ENCODE assay signal across 35 cellular contexts in genomic region chr2:15606481-15607441, GRCh38. TPM values are rescaled to one million over a fixed set of nuclear protein-coding genes. Genes with fewer than 3 reads are reported as not detected.
DNase-seq lines count a peak whose midpoint lies in the region; TF ChIP-seq lines count a peak whose summit lies in the region.
"Had no signal": no experiment of that assay in that cellular context is flagged by ENCODE, and none has a peak within 500 bp of the region (broad histone marks: within the 10 kb centered on the region; RNA-seq: fewer than 3 reads in every experiment).

No MANE protein-coding gene starts in this region.

- H2AFZ ChIP-seq in OCI-LY7 (ENCODE audit: low read length) = no peak overlapping the region

- TSS peak; percentile 9 for BruUV-seq in OCI-LY7 (replicated peaks; lab: Mats Ljungman, UMichigan)

- CTCF ChIA-PET in OCI-LY7 (lab: Charles Lee; ENCODE audit: unreplicated experiment) = no interaction called here

- no peak overlapping the region for H3K27ac ChIP-seq in OCI-LY7 (ENCODE audit: low read depth, low read length, poor library complexity, severe bottlenecking)
- H3K27ac ChIP-seq: 22Rv1; A549; BLaER1; BLaER1 treated with 17β-estradiol and CSF1 and Interleukin-3, amounts not matched to agents 10 nM and 100 nM; C4-2B had no signal

- no peaks in the 10 kb centered on the region for H3K27me3 Mint-ChIP-seq in endothelial cell (ENCODE audit: unreplicated experiment)
- H3K27me3 Mint-ChIP-seq: B cell; CD4-positive, alpha-beta memory T cell; CD4-positive, alpha-beta T cell; CD4-positive, CD25-positive, alpha-beta regulatory T cell; CD8-positive, alpha-beta memory T cell had no signal

- no peaks in the 10 kb centered on the region for H3K9me3 ChIP-seq in OCI-LY7 (ENCODE audit: low read length)
- H3K9me3 ChIP-seq: A549, BE2C, Caco-2 had no signal

- H3K36me3 Mint-ChIP-seq in endothelial cell (ENCODE audit: low read depth, unreplicated experiment) = peaks cover 53% of the 10 kb centered on the region

- H3K4me3 ChIP-seq in OCI-LY7 (ENCODE audit: low read depth, low read length, poor library complexity, severe bottlenecking) = no peak overlapping the region
- H3K4me3 ChIP-seq: A549; BLaER1; BLaER1 treated with 17β-estradiol and CSF1 and Interleukin-3, amounts not matched to agents 10 nM and 100 nM had no signal

- H3K9me2 ChIP-seq in OCI-LY7 (ENCODE audit: insufficient read depth, low read length) = no peaks in the 10 kb centered on the region

- DNase-seq in NCI-H526 treated with DMSO at 0.1 percent for 48 hours (lab: John Stamatoyannopoulos, UW) (peak; percentile 98), NCI-H526 (lab: John Stamatoyannopoulos, UW) (no peak), OCI-LY7 (ENCODE audit: low spot score) (no peak), SK-N-DZ (ENCODE audit: low spot score) (peak; percentile 92), endothelial cell (ENCODE audit: low spot score) (no peak), ecto neural progenitor cell (ENCODE audit: low spot score) (no peak), cerebellum (ENCODE audit: low spot score) (no peak)
- DNase-seq in activated CD8-positive, alpha-beta memory T cell treated with anti-CD3 and anti-CD28 coated beads, Interleukin-2, amount 50 U/mL, for 4 hours = no peak
- DNase-seq: 8988T; ACHN; AML-193; BE2C; C1 segment of cervical spinal cord; Caco-2; Calu3; CD4-positive, alpha-beta memory T cell; CD4-positive, alpha-beta T cell; CD4-positive, CD25-positive, alpha-beta regulatory T cell; CD8-positive, alpha-beta memory T cell; CD8-positive, alpha-beta T cell; COR-L47; DMS 273 treated with DMSO at 0.1 percent for 48 hours; DMS153; DMS53; DMS79; DMS79 treated with DMSO at 0.1 percent for 48 hours; DND-41; EL had no signal

- POLR2A ChIA-PET in OCI-LY7 (lab: Charles Lee) = interaction anchor here (0.6 kb wide), 1 partner anchor 18 kb away, joined by 3 read pairs; no protein-coding TSS in a partner anchor

- peaks cover 89% of the 10 kb centered on the region for H3K36me3 ChIP-seq in OCI-LY7 (ENCODE audit: insufficient read depth, low read length)

- peak overlapping the region; percentile 40 for H3K4me3 Mint-ChIP-seq in endothelial cell (ENCODE audit: unreplicated experiment)
- H3K4me3 Mint-ChIP-seq: B cell; CD14-positive monocyte; CD4-positive, alpha-beta memory T cell; CD4-positive, alpha-beta T cell; CD4-positive, CD25-positive, alpha-beta regulatory T cell; CD8-positive, alpha-beta memory T cell; CD8-positive, alpha-beta T cell had no signal

- TF ChIP-seq CTCF in OCI-LY7 (conservative IDR thresholded peaks at IDR 0.05; ENCODE audit: low read length) (no peak), endothelial cell (IDR thresholded peaks at IDR 0.05; ENCODE audit: unreplicated experiment) (no peak)

- no peaks in the 10 kb centered on the region for H3K9me3 Mint-ChIP-seq in endothelial cell (ENCODE audit: unreplicated experiment)
- H3K9me3 Mint-ChIP-seq: CD14-positive monocyte; CD4-positive, alpha-beta memory T cell; CD4-positive, alpha-beta T cell; CD4-positive, CD25-positive, alpha-beta regulatory T cell; CD8-positive, alpha-beta memory T cell; CD8-positive, alpha-beta T cell had no signal

- no peaks in the 10 kb centered on the region for H4K20me1 ChIP-seq in OCI-LY7 (ENCODE audit: insufficient read depth, low read length)

- intact Hi-C loops in OCI-LY7 (cut with micrococcal nuclease; ENCODE audit: unreplicated experiment) = no loop called here

- no peak overlapping the region for H3K4me2 ChIP-seq in OCI-LY7 (ENCODE audit: low read length)
- H3K4me2 ChIP-seq: A549; BLaER1; BLaER1 treated with 17β-estradiol and CSF1 and Interleukin-3, amounts not matched to agents 10 nM and 100 nM had no signal

- H3K4me1 Mint-ChIP-seq in endothelial cell (ENCODE audit: unreplicated experiment) = no peaks in the 10 kb centered on the region
- H3K4me1 Mint-ChIP-seq: B cell, CD14-positive monocyte had no signal

- H3K27ac Mint-ChIP-seq in endothelial cell (ENCODE audit: unreplicated experiment) = no peak overlapping the region
- H3K27ac Mint-ChIP-seq: B cell; CD14-positive monocyte; CD4-positive, alpha-beta T cell; CD8-positive, alpha-beta memory T cell; CD8-positive, alpha-beta T cell had no signal

- H3K4me1 ChIP-seq in OCI-LY7 (ENCODE audit: insufficient read depth, low read length, poor library complexity, severe bottlenecking) = no peaks in the 10 kb centered on the region
- H3K4me1 ChIP-seq: A549; BE2C; BLaER1; BLaER1 treated with 17β-estradiol and CSF1 and Interleukin-3, amounts not matched to agents 10 nM and 100 nM; Caco-2 had no signal

- H3K79me2 ChIP-seq in OCI-LY7 (ENCODE audit: insufficient read depth, low read depth, low read length) = no peaks in the 10 kb centered on the region

RNA-seq across cellular contexts. Expression of gene DDX1, which starts 15.1 kb away (rescaled TPM):
- total RNA-seq in OCI-LY7 (2014; rRNA removed; shearing (Covaris generic)) = 40.5 and 42.7 TPM in 2 replicates
- total RNA-seq in OCI-LY7 (2022) (85.9 and 91.8 TPM in 2 replicates), endothelial cell (ENCODE audit: unreplicated experiment) (100 TPM), cerebellum (82.9 TPM)
- polyA plus RNA-seq in SK-N-DZ (2014; cell fraction: cytosol; rRNA removed) = 5,002 and 5,638 TPM in 2 replicates
- 4,616 and 5,818 TPM in 2 replicates for polyA plus RNA-seq in SK-N-DZ (2014; cell fraction: nucleus; rRNA removed)

RNA-seq across cellular contexts. Expression of gene NBAS, which starts 45.6 kb away (rescaled TPM):
- total RNA-seq in OCI-LY7 (2014; rRNA removed; shearing (Covaris generic)) = 23.2 and 28.8 TPM in 2 replicates
- total RNA-seq in OCI-LY7 (2022) = 23.5 and 24.4 TPM in 2 replicates
- 171 and 202 TPM in 2 replicates for polyA plus RNA-seq in SK-N-DZ (2014; cell fraction: cytosol; rRNA removed)
- 123 and 132 TPM in 2 replicates for polyA plus RNA-seq in SK-N-DZ (2014; cell fraction: nucleus; rRNA removed)
- 52.8 TPM for total RNA-seq in endothelial cell (ENCODE audit: unreplicated experiment)
- total RNA-seq in cerebellum = 87.7 TPM

Comparison
In these comparisons a context has a peak if more than half of its experiments do, and no peak if none do; other contexts are left out.
1. DNase-seq: peak in NCI-H526 treated with DMSO at 0.1 percent for 48 hours (single experiment) and SK-N-DZ (single experiment); none in NCI-H526 (0 of 2), OCI-LY7 (single experiment), endothelial cell (single experiment), ecto neural progenitor cell (single experiment), activated CD8-positive, alpha-beta memory T cell treated with anti-CD3 and anti-CD28 coated beads, Interleukin-2, amount 50 U/mL, for 4 hours (single experiment) and cerebellum (single experiment).